In genomic region chr1:202101182-202101581, GRCh38 we compare ENCODE assay signal across 15 cellular contexts. TPM values are rescaled to one million over a fixed set of nuclear protein-coding genes. Genes with fewer than 3 reads are reported as not detected.
A peak's percentile ranks its signal among the peaks of the same experiment; 100 is the strongest.
DNase-seq lines count a peak whose midpoint lies in the region; ATAC-seq and TF ChIP-seq lines count a peak whose summit lies in the region.
"Had no signal": no experiment of that assay in that cellular context is flagged by ENCODE, and none has a peak within 500 bp of the region (broad histone marks: within the 10 kb centered on the region; RNA-seq: fewer than 3 reads in every experiment).

No MANE protein-coding gene starts in this region.

- H3K27me3 Mint-ChIP-seq in WTC11 (ENCODE audit: low read depth) (no peaks in the 10 kb centered on the region), neural crest cell (ENCODE audit: low read depth) (no peaks in the 10 kb centered on the region)
- H3K27me3 Mint-ChIP-seq: progenitor cell of endocrine pancreas; stimulated activated naive CD8-positive, alpha-beta T cell treated with anti-CD3 and anti-CD28 coated beads, Interleukin-15, amount 100 ng/mL, for 72 hours had no signal

- H3K9me3 ChIP-seq in MG63, result no peaks in the 10 kb centered on the region
- H3K9me3 ChIP-seq: left ventricle myocardium inferior had no signal

- H3K27ac Mint-ChIP-seq in WTC11 (no peak overlapping the region), neural crest cell (ENCODE audit: unreplicated experiment) (peak overlapping the region; percentile 87)
- H3K27ac Mint-ChIP-seq: activated CD8-positive, alpha-beta T cell treated with anti-CD3 and anti-CD28 coated beads, Interleukin-2, amount 10 ng/mL, durations not matched to agents 7 days and 5 days; effector memory CD8-positive, alpha-beta T cell had no signal

- H3K4me1 Mint-ChIP-seq in WTC11 (peaks cover 20% of the 10 kb centered on the region), neural crest cell (peaks cover 13% of the 10 kb centered on the region)
- H3K4me1 Mint-ChIP-seq: CD8-positive, alpha-beta memory T cell; stimulated activated naive CD8-positive, alpha-beta T cell treated with anti-CD3 and anti-CD28 coated beads, Interleukin-15, amount 100 ng/mL, for 72 hours had no signal

- TF ChIP-seq CTCF in WTC11 (IDR thresholded peaks at IDR 0.05) (no peak), neural crest cell (conservative IDR thresholded peaks at IDR 0.05) (no peak)

- H3K27me3 ChIP-seq in MG63, result no peaks in the 10 kb centered on the region

- POLR2A ChIA-PET in WTC11 (lab: Charles Lee), result interaction anchor here (0.6 to 1.1 kb wide), 2 partner anchors 37 to 91 kb away, joined by 3 to 6 read pairs; partner anchors contain the start of gene ELF3

- no peaks in the 10 kb centered on the region for H3K36me3 Mint-ChIP-seq in WTC11
- H3K36me3 Mint-ChIP-seq in neural crest cell (ENCODE audit: low read depth), result no peaks in the 10 kb centered on the region
- H3K36me3 Mint-ChIP-seq: CD8-positive, alpha-beta memory T cell had no signal

- CTCF ChIA-PET in WTC11 (lab: Charles Lee), result interaction anchor here (0.6 to 1.8 kb wide), 7 partner anchors 54 to 854 kb away, joined by 3 to 8 read pairs (median 3); partner anchors contain the start of gene ELF3

- peak; percentile 9; the same call in 1 of the 2 replicates for ATAC-seq in WTC11
- no peak for ATAC-seq in GM19395 (IDR thresholded peaks at IDR 0.05; ENCODE audit: unreplicated experiment)
- no peak for ATAC-seq in GM21528 (IDR thresholded peaks at IDR 0.05; ENCODE audit: low FRiP score, unreplicated experiment)
- ATAC-seq: activated CD8-positive, alpha-beta T cell treated with anti-CD3 and anti-CD28 coated beads, Interleukin-2, amount 10 ng/mL, durations not matched to agents 7 days and 5 days; effector memory CD8-positive, alpha-beta T cell; stimulated activated naive CD8-positive, alpha-beta T cell treated with anti-CD3 and anti-CD28 coated beads, Interleukin-15, amount 100 ng/mL, for 72 hours had no signal

- H3K36me3 ChIP-seq in MG63, result no peaks in the 10 kb centered on the region
- H3K36me3 ChIP-seq: left ventricle myocardium inferior had no signal

- H3K9me3 Mint-ChIP-seq in WTC11 (no peaks in the 10 kb centered on the region), neural crest cell (no peaks in the 10 kb centered on the region)
- H3K9me3 Mint-ChIP-seq: CD8-positive, alpha-beta memory T cell; effector memory CD8-positive, alpha-beta T cell; stimulated activated naive CD8-positive, alpha-beta T cell treated with anti-CD3 and anti-CD28 coated beads, Interleukin-15, amount 100 ng/mL, for 72 hours had no signal

- H3K4me3 Mint-ChIP-seq in WTC11 (no peak overlapping the region), neural crest cell (no peak overlapping the region)
- H3K4me3 Mint-ChIP-seq: activated CD8-positive, alpha-beta T cell treated with anti-CD3 and anti-CD28 coated beads, Interleukin-2, amount 10 ng/mL, durations not matched to agents 7 days and 5 days; CD8-positive, alpha-beta memory T cell; effector memory CD8-positive, alpha-beta T cell; stimulated activated naive CD8-positive, alpha-beta T cell treated with anti-CD3 and anti-CD28 coated beads, Interleukin-15, amount 100 ng/mL, for 72 hours had no signal

- DNase-seq in NCI-H146 (lab: John Stamatoyannopoulos, UW) (peak; percentile 8), NCI-H146 treated with DMSO at 0.1 percent for 48 hours (lab: John Stamatoyannopoulos, UW; ENCODE audit: unreplicated experiment) (no peak), MG63 (peak; percentile 29), WTC11 (ENCODE audit: low spot score) (no peak), neural crest cell (ENCODE audit: low read depth, low spot score) (no peak), NCI-H1930 (lab: John Stamatoyannopoulos, UW) (no peak)
- DNase-seq: activated CD8-positive, alpha-beta T cell treated with anti-CD3 and anti-CD28 coated beads, Interleukin-2, amount 10 ng/mL, durations not matched to agents 7 days and 5 days; CD8-positive, alpha-beta memory T cell; effector memory CD8-positive, alpha-beta T cell; left ventricle myocardium inferior; stimulated activated CD4-positive, alpha-beta T cell treated with anti-CD3 and anti-CD28 coated beads, Interleukin-12 subunit alpha, Interleukin-12 subunit beta, amount 100 ng/mL, for 4 hours; stimulated activated naive CD8-positive, alpha-beta T cell treated with anti-CD3 and anti-CD28 coated beads, Interleukin-15, amount 100 ng/mL, for 72 hours had no signal

- no peak overlapping the region for H3K4me3 ChIP-seq in MG63
- H3K4me3 ChIP-seq: left ventricle myocardium inferior had no signal

TF ChIP-seq in WTC11, 78 proteins besides CTCF, POLR2A, EP300 and RAD21 (continues in another document):
- TF ChIP-seq MAX (CRISPR knock-in tag; IDR thresholded peaks at IDR 0.05) (no peak), ATF2 (CRISPR knock-in tag; IDR thresholded peaks at IDR 0.05; ENCODE audit: borderline replicate concordance, low read depth) (no peak), ZNF281 (CRISPR knock-in tag; IDR thresholded peaks at IDR 0.05) (no peak), CREB1 (CRISPR knock-in tag; IDR thresholded peaks at IDR 0.05) (no peak), TP53 (CRISPR knock-in tag; IDR thresholded peaks at IDR 0.05) (no peak), USF2 (CRISPR knock-in tag; IDR thresholded peaks at IDR 0.05) (no peak), HMGXB4 (CRISPR knock-in tag; IDR thresholded peaks at IDR 0.05) (no peak), ZNF219 (CRISPR knock-in tag; IDR thresholded peaks at IDR 0.05; ENCODE audit: borderline replicate concordance) (no peak), IRF2 (CRISPR knock-in tag; IDR thresholded peaks at IDR 0.05; ENCODE audit: borderline replicate concordance, low read depth) (no peak), ELF4 (CRISPR knock-in tag; IDR thresholded peaks at IDR 0.05; ENCODE audit: low read depth) (no peak), RELA (CRISPR knock-in tag; IDR thresholded peaks at IDR 0.05; ENCODE audit: borderline replicate concordance) (no peak)

RNA-seq across cellular contexts. Expression of gene GPR37L1, which starts 21.5 kb away (rescaled TPM):
- total RNA-seq in MG63 (2014; rRNA removed; shearing (Covaris generic); ENCODE audit: low replicate concordance), result not detected in 2 replicates
- total RNA-seq in WTC11 (2021) (0.07 to 0.16 TPM (median 0.09 TPM) in 3 replicates), neural crest cell (0.05 TPM in 1 of 2 replicates, not detected in the other)
- total RNA-seq: activated CD8-positive, alpha-beta T cell treated with anti-CD3 and anti-CD28 coated beads, Interleukin-2, amount 10 ng/mL, durations not matched to agents 7 days and 5 days; CD8-positive, alpha-beta memory T cell; progenitor cell of endocrine pancreas had no signal

RNA-seq across cellular contexts. Expression of gene ARL8A, which starts 43.4 kb away (rescaled TPM):
- 21.3 and 35.5 TPM in 2 replicates for total RNA-seq in MG63 (2014; rRNA removed; shearing (Covaris generic); ENCODE audit: low replicate concordance)
- total RNA-seq in WTC11 (2021) (47.2 to 58.5 TPM (median 50.9 TPM) in 3 replicates), neural crest cell (50.9 and 57.3 TPM in 2 replicates)

RNA-seq across cellular contexts. Expression of gene PTPN7, which starts 59.2 kb away (rescaled TPM):
- total RNA-seq in MG63 (2014; rRNA removed; shearing (Covaris generic); ENCODE audit: low replicate concordance), result not detected in 2 replicates
- total RNA-seq in WTC11 (2021) (0.98 to 1.1 TPM (median 1.1 TPM) in 3 replicates), neural crest cell (not detected in 2 replicates)
- total RNA-seq: progenitor cell of endocrine pancreas had no signal

Comparison
In these comparisons a context has a peak if more than half of its experiments do, and no peak if none do; other contexts are left out.
1. DNase-seq: peak in NCI-H146 (single experiment) and MG63 (single experiment); none in NCI-H146 treated with DMSO at 0.1 percent for 48 hours (single experiment), WTC11 (single experiment), neural crest cell (single experiment) and NCI-H1930 (0 of 2).